Comparison of ENCODE assay signal across 18 cellular contexts in genomic region chr3:146300756-146301155, GRCh38. TPM values are rescaled to one million over a fixed set of nuclear protein-coding genes. Genes with fewer than 3 reads are reported as not detected.
DNase-seq lines count a peak whose midpoint lies in the region; ATAC-seq and TF ChIP-seq lines count a peak whose summit lies in the region.
"Had no signal": no experiment of that assay in that cellular context is flagged by ENCODE, and none has a peak within 500 bp of the region (broad histone marks: within the 10 kb centered on the region; RNA-seq: fewer than 3 reads in every experiment).

No MANE protein-coding gene starts in this region.

- no peaks in the 10 kb centered on the region for H3K4me1 ChIP-seq in upper lobe of right lung
- H3K4me1 ChIP-seq: BE2C, Caco-2 had no signal

- in situ Hi-C loops in G401 (cut with HindIII; ENCODE audit: low sequenced_read_pairs) = no loop called here

- H3K9me3 ChIP-seq in upper lobe of right lung = no peaks in the 10 kb centered on the region
- H3K9me3 ChIP-seq: BE2C, Caco-2 had no signal

- H3K27me3 ChIP-seq in upper lobe of right lung = no peaks in the 10 kb centered on the region
- H3K27me3 ChIP-seq: BE2C had no signal

- no peaks in the 10 kb centered on the region for H3K36me3 ChIP-seq in upper lobe of right lung
- H3K36me3 ChIP-seq: BE2C had no signal

- intact Hi-C loops in upper lobe of right lung (cut with DNase I) = no loop called here

- no peak for TF ChIP-seq CTCF in upper lobe of right lung (IDR thresholded peaks at IDR 0.05)

- no peak overlapping the region for H3K27ac ChIP-seq in upper lobe of right lung
- H3K27ac ChIP-seq: C4-2B, HL-60 had no signal

- ATAC-seq in upper lobe of right lung (no peak), HG03097 (IDR thresholded peaks at IDR 0.05; ENCODE audit: low FRiP score, unreplicated experiment) (no peak)
- ATAC-seq: K562 had no signal

- DNase-seq in G401 (ENCODE audit: low spot score) (peak; percentile 22), globus pallidus (ENCODE audit: low spot score) (peak; percentile 41), midbrain (lab: John Stamatoyannopoulos, UW) (peak; percentile 14), upper lobe of right lung (no peak), HT-29 (ENCODE audit: low spot score) (no peak)
- DNase-seq in activated naive CD4-positive, alpha-beta T cell treated with Interleukin-2 at 50 U/mL for 16 hours = no peak
- DNase-seq: BE2C; Caco-2; CD4-positive, alpha-beta T cell; DMS153; DMS79; GF-D8; H9; IMR-90 had no signal

- no peak overlapping the region for H3K4me3 ChIP-seq in upper lobe of right lung
- H3K4me3 ChIP-seq: K562 had no signal

RNA-seq across cellular contexts. Expression of gene PLSCR4, which starts 49.9 kb away (rescaled TPM):
- not detected in 2 replicates for total RNA-seq in G401 (2014; rRNA removed; shearing (Covaris generic))
- total RNA-seq in upper lobe of right lung = 84.1 TPM
- total RNA-seq in HT-29 (2014; rRNA removed; shearing (Covaris generic)) = 0.97 and 2.2 TPM in 2 replicates
- total RNA-seq: CD4-positive, alpha-beta T cell had no signal

Comparison
In these comparisons a context has a peak if more than half of its experiments do, and no peak if none do; other contexts are left out.
1. DNase-seq: peak in G401 (single experiment), globus pallidus (single experiment) and midbrain (single experiment); none in upper lobe of right lung (single experiment), HT-29 (single experiment) and activated naive CD4-positive, alpha-beta T cell treated with Interleukin-2 at 50 U/mL for 16 hours (single experiment).
2. RNA of gene PLSCR4, which starts 49.9 kb away (total RNA-seq): 84.1 TPM in upper lobe of right lung (single experiment); 0.97 to 2.2 TPM in HT-29 and not detected in G401; every median in the first group is over 10 times any median in the second.